Comparison of ENCODE assay signal across 8 cellular contexts in the genomic region with DNA sequence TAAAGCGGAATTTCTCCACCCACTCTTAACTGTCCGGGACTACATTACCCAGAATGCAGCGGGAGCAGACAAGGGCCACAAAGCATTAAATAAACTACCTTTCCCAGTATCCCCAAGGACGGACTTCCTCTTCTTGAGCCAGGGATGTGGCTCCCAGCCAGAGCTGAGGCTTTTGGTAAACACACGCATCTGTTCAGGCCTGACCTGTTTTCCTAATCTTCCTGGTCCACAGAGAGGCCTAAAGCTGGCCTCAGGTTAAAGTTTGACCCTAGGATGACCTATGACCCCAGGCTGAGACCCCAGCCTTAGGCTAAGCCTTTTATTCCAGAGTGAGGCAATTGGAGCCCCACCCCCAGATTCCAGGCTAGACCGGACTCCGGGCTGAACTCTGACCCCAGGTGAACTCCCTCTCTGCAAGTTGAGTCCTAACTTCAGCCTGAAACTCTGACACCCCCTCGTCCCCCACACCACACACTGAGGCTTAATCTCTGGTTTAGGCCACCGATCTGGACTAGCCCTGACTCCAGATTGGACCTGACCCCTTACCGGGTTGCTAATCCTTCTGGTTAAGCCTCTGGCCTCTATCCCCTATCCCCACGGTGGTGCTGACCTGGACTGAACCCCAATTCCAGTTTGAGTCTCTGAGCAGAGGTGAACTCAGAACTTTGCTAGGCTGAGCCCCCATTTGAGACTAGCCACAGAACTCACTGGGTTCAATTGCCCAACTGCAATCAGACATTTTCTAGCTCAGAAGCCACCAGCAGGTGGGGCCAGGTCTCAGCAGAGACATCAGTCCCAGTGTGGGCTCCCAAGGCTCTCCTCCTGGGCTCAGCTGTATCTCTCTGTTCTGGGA. TPM values are rescaled to one million over a fixed set of nuclear protein-coding genes. Genes with fewer than 3 reads are reported as not detected.
DNase-seq lines count a peak whose midpoint lies in the region; FAIRE-seq and TF ChIP-seq lines count a peak whose summit lies in the region.

No MANE protein-coding gene starts in this region.

- peak overlapping the region; percentile 16; the same call in 1 of the 2 replicates for H2AFZ ChIP-seq in H1 (ENCODE audit: low read length)

- peak overlapping the region; percentile 36 for H3K18ac ChIP-seq in H1 (ENCODE audit: extremely low read depth, low read length)

- no peak overlapping the region for H2BK120ac ChIP-seq in H1 (replicated peaks; ENCODE audit: low read depth, low read length)

- DNase-seq in D721Med (ENCODE audit: insufficient read length, low spot score) (no peak), HFF-Myc (ENCODE audit: extremely low read depth, low read depth) (no peak), NOMO-1 treated with DMSO at 0.1 percent for 48 hours (lab: John Stamatoyannopoulos, UW; ENCODE audit: unreplicated experiment) (peak; percentile 86), H1 (ENCODE audit: low read depth in 1 of 2, low spot score in 2 of 2) (peak in 1 of 2 experiments; percentile 78), NCI-H128 (lab: John Stamatoyannopoulos, UW; ENCODE audit: unreplicated experiment) (no peak)
- peak; percentile 88 for DNase-seq in activated CD8-positive, alpha-beta memory T cell treated with anti-CD3 and anti-CD28 coated beads for 24 hours
- peak; percentile 38 to 60 for DNase-seq in stimulated activated CD8-positive, alpha-beta memory T cell treated with anti-CD3 and anti-CD28 coated beads, Interleukin-4, amount 100 ng/mL, for 4 hours (ENCODE audit: low read depth in 2 of 2, low spot score in 1 of 2)

- H3K23me2 ChIP-seq in H1 (ENCODE audit: low read depth, low read length): peaks cover 17% of the 10 kb centered on the region

- peaks cover 0 to 3% of the 10 kb centered on the region in 2 experiments for H4K20me1 ChIP-seq in H1 (replicated peaks in 1 of 2; ENCODE audit: control insufficient read depth in 1 of 2, insufficient read depth in 2 of 2, low read length in 2 of 2)

- no peaks in the 10 kb centered on the region for H3K27me3 ChIP-seq in H1 (replicated peaks in 1 of 4; ENCODE audit: control insufficient read depth in 3 of 4, extremely low read depth in 1 of 4, insufficient read depth in 3 of 4, low read length in 3 of 4)
- no peaks in the 10 kb centered on the region for H3K27me3 ChIP-seq in mononuclear cell (ENCODE audit: insufficient read depth, low read length)

- peak overlapping the region in 2 of 4 experiments; percentile 5 to 10; a peak in 1 of 7 replicates for H3K9ac ChIP-seq in H1 (replicated peaks in 1 of 4; ENCODE audit: extremely low read depth in 1 of 4, low read depth in 3 of 4, low read length in 3 of 4)

- H3K4me3 ChIP-seq in HFF-Myc (replicated peaks; ENCODE audit: low read depth, low read length) (peak overlapping the region; percentile 18), H1 (ENCODE audit: extremely low read depth in 1 of 4, insufficient read depth in 2 of 4, low read depth in 3 of 4, low read length in 4 of 4) (peak overlapping the region in 1 of 4 experiments; percentile 55; a peak in 3 of 8 replicates), mononuclear cell (ENCODE audit: low read length) (peak overlapping the region; percentile 16)

- H3K4me1 ChIP-seq in H1 (replicated peaks in 1 of 4; ENCODE audit: control insufficient read depth in 3 of 4, insufficient read depth in 4 of 4, low read length in 3 of 4) (peaks cover 4 to 32% (median 20%) of the 10 kb centered on the region in 4 experiments), mononuclear cell (ENCODE audit: insufficient read depth, low read length) (peaks cover 54% of the 10 kb centered on the region)

- peaks cover 0 to 13% of the 10 kb centered on the region in 2 experiments; a peak in 1 of 4 replicates for H3K79me2 ChIP-seq in H1 (ENCODE audit: control insufficient read depth in 1 of 2, insufficient read depth in 2 of 2, low read length in 2 of 2)

- peak overlapping the region; percentile 91 for H2BK12ac ChIP-seq in H1 (ENCODE audit: low read depth, low read length)

- TF ChIP-seq POLR2A in H1 (IDR thresholded peaks at IDR 0.05; ENCODE audit: control extremely low read depth in 1 of 2, low read depth in 2 of 2, low read length in 2 of 2): no peak

- no peak for FAIRE-seq in D721Med (lab: Jason Lieb, UNC)
- peak; percentile 99 for FAIRE-seq in H1 (lab: Jason Lieb, UNC)

- no peak overlapping the region for H2AK5ac ChIP-seq in H1 (ENCODE audit: low read depth, low read length)

- CTCF ChIA-PET in H1 (lab: Charles Lee; ENCODE audit: partially characterized antibody): interaction anchor here (0.6 to 4.7 kb wide), 18 partner anchors 9 to 222 kb away, joined by 3 to 31 read pairs (median 4); partner anchors contain the start of genes C3 and VAV1

- H3K4me2 ChIP-seq in H1 (ENCODE audit: insufficient read depth in 1 of 2, low read depth in 2 of 2, low read length in 2 of 2): peak overlapping the region; percentile 59 to 78

- POLR2A ChIA-PET in H1 (lab: Charles Lee; ENCODE audit: partially characterized antibody): interaction anchor here (0.6 to 9.7 kb wide), 16 partner anchors 10 to 460 kb away, joined by 3 to 110 read pairs (median 3); partner anchors contain the start of genes SH2D3A, TNFSF9 and VAV1

- no peak overlapping the region for H3K56ac ChIP-seq in H1 (replicated peaks; ENCODE audit: insufficient read length, low read depth, low read length)

- no peak overlapping the region for H3K14ac ChIP-seq in H1 (ENCODE audit: insufficient read length)

- H4K8ac ChIP-seq in H1 (ENCODE audit: extremely low read depth, insufficient read depth, low read length): peak overlapping the region; percentile 76

- peak overlapping the region; percentile 69 for H2BK5ac ChIP-seq in H1 (ENCODE audit: low read depth, low read length)

- H3K23ac ChIP-seq in H1 (ENCODE audit: insufficient read length): no peak overlapping the region

- 0 out of 2 replicates have a peak overlapping the region, but pooled peaks have one; percentile 9 for H2BK20ac ChIP-seq in H1 (ENCODE audit: low read length)

- H2BK15ac ChIP-seq in H1 (ENCODE audit: low read length): peak overlapping the region; percentile 65; the same call in 1 of the 2 replicates

- TF ChIP-seq CTCF in D721Med (IDR thresholded peaks at IDR 0.05; ENCODE audit: insufficient read depth, missing control alignments) (peak; percentile 67), HFF-Myc (IDR thresholded peaks at IDR 0.05; ENCODE audit: low read depth, low read length, missing control alignments) (peak; percentile 65), H1 (IDR thresholded peaks at IDR 0.05; ENCODE audit: control extremely low read depth in 1 of 3, insufficient read depth in 1 of 3, low read depth in 1 of 3, low read length in 3 of 3) (peak; percentile 55 to 75 (median 69))

- 27% methylated on average over 11 of the region's 11 CpGs; no CpG with 5 or more reads in 1 of the 2 experiments for WGBS in H1 (ENCODE audit: extremely low coverage in 1 of 2, insufficient coverage in 1 of 2, insufficient read length in 1 of 2, insufficient replicate concordance in 2 of 2, low coverage in 1 of 2, low lambda C conversion rate in 2 of 2, missing lambda C conversion rate in 1 of 2), 2 experiments

- peak; percentile 64 to 74 for TF ChIP-seq RAD21 in H1 (IDR thresholded peaks at IDR 0.05 in 1 of 2, conservative IDR thresholded peaks at IDR 0.05 in 1 of 2; ENCODE audit: low read depth in 2 of 2, low read length in 2 of 2)

- H3K4ac ChIP-seq in H1 (replicated peaks; ENCODE audit: insufficient read length, low read depth, low read length): peak overlapping the region; percentile 13

- peak overlapping the region; percentile 8 for H4K5ac ChIP-seq in H1 (ENCODE audit: insufficient read length, low read depth, low read length)

- peaks cover 5% of the 10 kb centered on the region for H3K79me1 ChIP-seq in H1 (ENCODE audit: low read depth, low read length)

- peak overlapping the region; percentile 88 for H4K91ac ChIP-seq in H1 (replicated peaks; ENCODE audit: insufficient read length, low read length)

- TF ChIP-seq EP300 in H1 (IDR thresholded peaks at IDR 0.05; ENCODE audit: borderline replicate concordance in 1 of 2, low read depth in 2 of 2, low read length in 2 of 2): no peak

- H3K27ac ChIP-seq in H1 (ENCODE audit: low read depth, low read length): peak overlapping the region; percentile 66

- H3K9me3 ChIP-seq in H1 (ENCODE audit: insufficient read depth in 2 of 2, low read depth in 1 of 2, low read length in 1 of 2) (no peaks in the 10 kb centered on the region), mononuclear cell (ENCODE audit: low read depth, low read length) (no peaks in the 10 kb centered on the region)

- peaks cover 0 to 8% (median 1%) of the 10 kb centered on the region in 4 experiments; a peak in 3 of 8 replicates for H3K36me3 ChIP-seq in H1 (ENCODE audit: control insufficient read depth in 2 of 4, insufficient read depth in 4 of 4, low read length in 3 of 4)

RNA-seq across cellular contexts. Expression of gene GPR108, which starts 0.7 kb away (rescaled TPM):
- total RNA-seq in H1 (2021; fragmentation: NEBNext Ultra II Directional; extraction: Animal tissue kit (Norgen Biotek cat#: 25700)): 34.9 and 35.3 TPM in 2 replicates
- 46.0 and 63.9 TPM in 2 replicates for polyA plus RNA-seq in H1 (2011; rRNA removed)
- polyA plus RNA-seq in H1 (2011; cell fraction: cytosol; rRNA removed): 52.1 TPM
- polyA plus RNA-seq in H1 (2011; cell fraction: nucleus; rRNA removed): 160 TPM
- polyA plus RNA-seq in H1 (2012, experiment 1 of 2): 35.3 to 46.7 TPM (median 38.7 TPM) in 4 replicates
- polyA plus RNA-seq in H1 (2012, experiment 2 of 2): 36.3 TPM
- 47.8 TPM for polyA plus RNA-seq in H1 (2013, experiment 1 of 2)
- 49.9 TPM for polyA plus RNA-seq in H1 (2013, experiment 2 of 2)
- polyA minus RNA-seq in H1 (2011; rRNA and poly(A)+ RNA removed): 30.4 and 47.5 TPM in 2 replicates
- polyA minus RNA-seq in H1 (2011; cell fraction: cytosol; rRNA and poly(A)+ RNA removed): 15.0 TPM
- polyA minus RNA-seq in H1 (2011; cell fraction: nucleus; rRNA and poly(A)+ RNA removed): 23.3 TPM
- 43.9 TPM for total RNA-seq in mononuclear cell

RNA-seq across cellular contexts. Expression of gene TRIP10, which starts 1.4 kb away (rescaled TPM):
- total RNA-seq in H1 (2021; fragmentation: NEBNext Ultra II Directional; extraction: Animal tissue kit (Norgen Biotek cat#: 25700)): 69.3 and 69.5 TPM in 2 replicates
- polyA plus RNA-seq in H1 (2011; rRNA removed): 27.8 and 38.0 TPM in 2 replicates
- polyA plus RNA-seq in H1 (2011; cell fraction: cytosol; rRNA removed): 46.0 TPM
- polyA plus RNA-seq in H1 (2011; cell fraction: nucleus; rRNA removed): 69.9 TPM
- 66.1 to 83.1 TPM (median 77.4 TPM) in 4 replicates for polyA plus RNA-seq in H1 (2012, experiment 1 of 2)
- polyA plus RNA-seq in H1 (2012, experiment 2 of 2): 58.7 TPM
- 63.3 TPM for polyA plus RNA-seq in H1 (2013, experiment 1 of 2)
- 64.1 TPM for polyA plus RNA-seq in H1 (2013, experiment 2 of 2)
- 23.1 and 26.9 TPM in 2 replicates for polyA minus RNA-seq in H1 (2011; rRNA and poly(A)+ RNA removed)
- polyA minus RNA-seq in H1 (2011; cell fraction: cytosol; rRNA and poly(A)+ RNA removed): 28.1 TPM
- 24.9 TPM for polyA minus RNA-seq in H1 (2011; cell fraction: nucleus; rRNA and poly(A)+ RNA removed)
- total RNA-seq in mononuclear cell: 4.2 TPM

RNA-seq across cellular contexts. Expression of gene C3, which starts 17.6 kb away (rescaled TPM):
- 4.2 and 6.4 TPM in 2 replicates for total RNA-seq in H1 (2021; fragmentation: NEBNext Ultra II Directional; extraction: Animal tissue kit (Norgen Biotek cat#: 25700))
- polyA plus RNA-seq in H1 (2011; rRNA removed): 12.8 and 16.6 TPM in 2 replicates
- polyA plus RNA-seq in H1 (2011; cell fraction: cytosol; rRNA removed): 16.0 TPM
- polyA plus RNA-seq in H1 (2011; cell fraction: nucleus; rRNA removed): 34.2 TPM
- polyA plus RNA-seq in H1 (2012, experiment 1 of 2): 11.3 to 16.8 TPM (median 13.0 TPM) in 4 replicates
- polyA plus RNA-seq in H1 (2012, experiment 2 of 2): 13.6 TPM
- polyA plus RNA-seq in H1 (2013, experiment 1 of 2): 22.5 TPM
- 24.4 TPM for polyA plus RNA-seq in H1 (2013, experiment 2 of 2)
- 16.2 and 28.8 TPM in 2 replicates for polyA minus RNA-seq in H1 (2011; rRNA and poly(A)+ RNA removed)
- polyA minus RNA-seq in H1 (2011; cell fraction: cytosol; rRNA and poly(A)+ RNA removed): 31.9 TPM
- polyA minus RNA-seq in H1 (2011; cell fraction: nucleus; rRNA and poly(A)+ RNA removed): 33.2 TPM
- total RNA-seq in mononuclear cell: 3.1 TPM

RNA-seq across cellular contexts. Expression of gene SH2D3A, which starts 29.1 kb away (rescaled TPM):
- total RNA-seq in H1 (2021; fragmentation: NEBNext Ultra II Directional; extraction: Animal tissue kit (Norgen Biotek cat#: 25700)): 20.0 and 22.1 TPM in 2 replicates
- 14.5 and 22.8 TPM in 2 replicates for polyA plus RNA-seq in H1 (2011; rRNA removed)
- 18.8 TPM for polyA plus RNA-seq in H1 (2011; cell fraction: cytosol; rRNA removed)
- polyA plus RNA-seq in H1 (2011; cell fraction: nucleus; rRNA removed): 34.1 TPM
- polyA plus RNA-seq in H1 (2012, experiment 1 of 2): 12.6 to 18.8 TPM (median 17.6 TPM) in 4 replicates
- polyA plus RNA-seq in H1 (2012, experiment 2 of 2): 15.0 TPM
- polyA plus RNA-seq in H1 (2013, experiment 1 of 2): 32.0 TPM
- polyA plus RNA-seq in H1 (2013, experiment 2 of 2): 29.0 TPM
- 6.1 and 7.2 TPM in 2 replicates for polyA minus RNA-seq in H1 (2011; rRNA and poly(A)+ RNA removed)
- polyA minus RNA-seq in H1 (2011; cell fraction: cytosol; rRNA and poly(A)+ RNA removed): 9.0 TPM
- 11.2 TPM for polyA minus RNA-seq in H1 (2011; cell fraction: nucleus; rRNA and poly(A)+ RNA removed)
- total RNA-seq in mononuclear cell: 14.0 TPM

RNA-seq across cellular contexts. Expression of gene VAV1, which starts 34.4 kb away (rescaled TPM):
- 0.21 and 0.22 TPM in 2 replicates for total RNA-seq in H1 (2021; fragmentation: NEBNext Ultra II Directional; extraction: Animal tissue kit (Norgen Biotek cat#: 25700))
- 0.21 and 0.46 TPM in 2 replicates for polyA plus RNA-seq in H1 (2011; rRNA removed)
- polyA plus RNA-seq in H1 (2011; cell fraction: cytosol; rRNA removed): 0.31 TPM
- 0.61 TPM for polyA plus RNA-seq in H1 (2011; cell fraction: nucleus; rRNA removed)
- polyA plus RNA-seq in H1 (2012, experiment 1 of 2): 0.56 to 0.67 TPM (median 0.58 TPM) in 3 of 4 replicates, not detected in the other
- 0.18 TPM for polyA plus RNA-seq in H1 (2012, experiment 2 of 2)
- polyA plus RNA-seq in H1 (2013, experiment 1 of 2): 3.1 TPM
- 2.7 TPM for polyA plus RNA-seq in H1 (2013, experiment 2 of 2)
- polyA minus RNA-seq in H1 (2011; rRNA and poly(A)+ RNA removed): 0.47 and 1.2 TPM in 2 replicates
- 1.6 TPM for polyA minus RNA-seq in H1 (2011; cell fraction: cytosol; rRNA and poly(A)+ RNA removed)
- polyA minus RNA-seq in H1 (2011; cell fraction: nucleus; rRNA and poly(A)+ RNA removed): not detected
- 46.8 TPM for total RNA-seq in mononuclear cell

Comparison
In these comparisons a context has a peak if more than half of its experiments do, and no peak if none do; other contexts are left out.
1. DNase-seq: peak in NOMO-1 treated with DMSO at 0.1 percent for 48 hours (single experiment), activated CD8-positive, alpha-beta memory T cell treated with anti-CD3 and anti-CD28 coated beads for 24 hours (single experiment) and stimulated activated CD8-positive, alpha-beta memory T cell treated with anti-CD3 and anti-CD28 coated beads, Interleukin-4, amount 100 ng/mL, for 4 hours (2 of 2); none in D721Med (single experiment), HFF-Myc (single experiment) and NCI-H128 (single experiment).
2. RNA of gene TRIP10, which starts 1.4 kb away (total RNA-seq): 69.3 to 69.5 TPM in H1; 4.2 TPM in mononuclear cell (single experiment); every median in the first group is over 10 times any median in the second.
3. Peak in every context shown above with its lines, with median percentiles within 50 percentile points of each other: CTCF ChIP-seq.